In genomic region chr19:13979224-13979623, GRCh38 we compare ENCODE assay signal across 10 cellular contexts. TPM values are rescaled to one million over a fixed set of nuclear protein-coding genes. Genes with fewer than 3 reads are reported as not detected.
DNase-seq lines count a peak whose midpoint lies in the region; ATAC-seq and TF ChIP-seq lines count a peak whose summit lies in the region.
"Had no signal": no experiment of that assay in that cellular context is flagged by ENCODE, and none has a peak within 500 bp of the region (broad histone marks: within the 10 kb centered on the region; RNA-seq: fewer than 3 reads in every experiment).

No MANE protein-coding gene starts in this region.

- CTCF ChIA-PET in MCF 10A (lab: Yijun Ruan, JAX) = interaction anchor here (0.6 kb wide), 1 partner anchor 19 kb away, joined by 5 read pairs; no protein-coding TSS in a partner anchor

- TF ChIP-seq CTCF in WERI-Rb-1 (IDR thresholded peaks at IDR 0.05; ENCODE audit: low read depth, low read length) (no peak), MCF 10A (IDR thresholded peaks at IDR 0.05; ENCODE audit: unreplicated experiment) (no peak)

- no TSS peak for BruUV-seq in MCF 10A (replicated peaks; lab: Mats Ljungman, UMichigan)

- no peak for DNase-seq in activated naive CD8-positive, alpha-beta T cell treated with anti-CD3 and anti-CD28 coated beads for 36 hours
- DNase-seq in iPS-NIHi11 (ENCODE audit: low spot score) (peak; percentile 47), skeletal muscle cell (ENCODE audit: low read depth) (no peak), WERI-Rb-1 (no peak), NCI-H2171 treated with DMSO at 0.1 percent for 48 hours (lab: John Stamatoyannopoulos, UW) (no peak), MCF 10A (ENCODE audit: unreplicated experiment) (no peak)
- DNase-seq: DMS79 had no signal

- H3K36me3 ChIP-seq in ES-I3 (ENCODE audit: insufficient read depth, low read length) (no peaks in the 10 kb centered on the region; the same call in 1 of the 2 replicates), WERI-Rb-1 (peaks cover 32% of the 10 kb centered on the region)

- peak overlapping the region; percentile 79 for H3K9ac ChIP-seq in ES-I3 (ENCODE audit: low read depth, low read length)

- peaks cover 34% of the 10 kb centered on the region for H3K4me1 Mint-ChIP-seq in activated naive CD8-positive, alpha-beta T cell treated with anti-CD3 and anti-CD28 coated beads for 36 hours
- H3K4me1 Mint-ChIP-seq in MCF 10A (ENCODE audit: insufficient read depth, unreplicated experiment) = peaks cover under 1% of the 10 kb centered on the region

- no peak overlapping the region for H3K27ac Mint-ChIP-seq in activated naive CD8-positive, alpha-beta T cell treated with anti-CD3 and anti-CD28 coated beads for 36 hours
- H3K27ac Mint-ChIP-seq in MCF 10A (ENCODE audit: low read depth, unreplicated experiment) = no peak overlapping the region

- POLR2A ChIA-PET in MCF 10A (lab: Yijun Ruan, JAX) = no interaction called here

- no peaks in the 10 kb centered on the region for H3K27me3 Mint-ChIP-seq in activated naive CD8-positive, alpha-beta T cell treated with anti-CD3 and anti-CD28 coated beads for 36 hours
- no peaks in the 10 kb centered on the region for H3K27me3 Mint-ChIP-seq in MCF 10A (ENCODE audit: insufficient read depth, unreplicated experiment)

- no peak for ATAC-seq in HG02759 (IDR thresholded peaks at IDR 0.05; ENCODE audit: unreplicated experiment)

- intact Hi-C loops in MCF 10A (cut with micrococcal nuclease) = no loop called here

- H3K4me3 ChIP-seq in skeletal muscle cell (ENCODE audit: low read depth, low read length) (peak overlapping the region; percentile 18), WERI-Rb-1 (ENCODE audit: low read depth, low read length) (no peak overlapping the region)

- peaks cover 4% of the 10 kb centered on the region for H3K36me3 Mint-ChIP-seq in activated naive CD8-positive, alpha-beta T cell treated with anti-CD3 and anti-CD28 coated beads for 36 hours
- H3K36me3 Mint-ChIP-seq in MCF 10A (ENCODE audit: insufficient read depth, unreplicated experiment) = peaks cover 31% of the 10 kb centered on the region

- H3K4me3 Mint-ChIP-seq in activated naive CD8-positive, alpha-beta T cell treated with anti-CD3 and anti-CD28 coated beads for 36 hours = peak overlapping the region; percentile 48
- H3K4me3 Mint-ChIP-seq in MCF 10A (ENCODE audit: unreplicated experiment) = no peak overlapping the region

- peaks cover 7% of the 10 kb centered on the region; the same call in 1 of the 2 replicates for H3K4me1 ChIP-seq in ES-I3 (ENCODE audit: insufficient read depth, low read length)

- no peaks in the 10 kb centered on the region for H3K9me3 Mint-ChIP-seq in activated naive CD8-positive, alpha-beta T cell treated with anti-CD3 and anti-CD28 coated beads for 36 hours
- no peaks in the 10 kb centered on the region for H3K9me3 Mint-ChIP-seq in MCF 10A (ENCODE audit: unreplicated experiment)

- H3K27ac ChIP-seq in WERI-Rb-1 = no peak overlapping the region

- no peaks in the 10 kb centered on the region for H3K27me3 ChIP-seq in WERI-Rb-1 (ENCODE audit: insufficient read depth, low read depth, severe bottlenecking)

- H3K9me3 ChIP-seq in ES-I3 (ENCODE audit: control insufficient read depth, insufficient read depth, low read length) = no peaks in the 10 kb centered on the region
- no peaks in the 10 kb centered on the region for H3K9me3 ChIP-seq in WERI-Rb-1 (ENCODE audit: severe bottlenecking)

RNA-seq across cellular contexts. Expression of gene RFX1, which starts 26.9 kb away (rescaled TPM):
- total RNA-seq in activated naive CD8-positive, alpha-beta T cell treated with anti-CD3 and anti-CD28 coated beads for 36 hours = 10 to 100 TPM in 1 of 2 experiments, 1 to 10 TPM in 1; 9.9 to 11.4 TPM
- 16.8 and 17.7 TPM in 2 replicates for total RNA-seq in MCF 10A (2022)

RNA-seq across cellular contexts. Expression of gene DCAF15, which starts 26.9 kb away (rescaled TPM):
- 10 to 100 TPM; 54.3 to 54.6 TPM for total RNA-seq in activated naive CD8-positive, alpha-beta T cell treated with anti-CD3 and anti-CD28 coated beads for 36 hours
- 17.6 and 19.3 TPM in 2 replicates for total RNA-seq in MCF 10A (2022)

RNA-seq across cellular contexts. Expression of gene PODNL1, which starts 41.0 kb away (rescaled TPM):
- not detected for total RNA-seq in activated naive CD8-positive, alpha-beta T cell treated with anti-CD3 and anti-CD28 coated beads for 36 hours
- 0.25 and 0.51 TPM in 2 replicates for total RNA-seq in MCF 10A (2022)

RNA-seq across cellular contexts. Expression of gene RLN3, which starts 48.7 kb away (rescaled TPM):
- total RNA-seq in activated naive CD8-positive, alpha-beta T cell treated with anti-CD3 and anti-CD28 coated beads for 36 hours = not detected
- total RNA-seq in MCF 10A (2022) = not detected in 2 replicates
- total RNA-seq: aorta had no signal

RNA-seq across cellular contexts. Expression of gene IL27RA, which starts 52.3 kb away (rescaled TPM):
- 10 to 100 TPM; 48.2 to 48.5 TPM for total RNA-seq in activated naive CD8-positive, alpha-beta T cell treated with anti-CD3 and anti-CD28 coated beads for 36 hours
- total RNA-seq in MCF 10A (2022) = 1.7 and 2.7 TPM in 2 replicates
